ENCODE assay signal across 30 cellular contexts in genomic region chr19:18943465-18943864, GRCh38. TPM values are rescaled to one million over a fixed set of nuclear protein-coding genes. Genes with fewer than 3 reads are reported as not detected.
"Had no signal": no experiment of that assay in that cellular context is flagged by ENCODE, and none has a peak within 500 bp of the region (broad histone marks: within the 10 kb centered on the region; RNA-seq: fewer than 3 reads in every experiment).

No MANE protein-coding gene starts in this region.

- H3K27ac ChIP-seq: adrenal gland, body of pancreas, cardiac muscle cell, coronary artery, dorsolateral prefrontal cortex, left ventricle myocardium inferior, pancreas, psoas muscle, suprapubic skin, tibial artery, upper lobe of right lung had no signal

- FAIRE-seq: frontal cortex, pancreas had no signal

- H3K36me3 ChIP-seq: adrenal gland, cardiac muscle cell, left ventricle myocardium inferior, pancreas, upper lobe of right lung had no signal

- H3K36me3 Mint-ChIP-seq: activated CD4-positive, alpha-beta memory T cell treated with anti-CD3 and anti-CD28 coated beads for 36 hours; activated naive CD8-positive, alpha-beta T cell treated with anti-CD3 and anti-CD28 coated beads for 36 hours had no signal

- H3K27ac Mint-ChIP-seq: activated CD4-positive, alpha-beta memory T cell treated with anti-CD3 and anti-CD28 coated beads for 36 hours; activated CD4-positive, alpha-beta T cell treated with anti-CD3 and anti-CD28 coated beads, Interleukin-2, amount 10 ng/mL, durations not matched to agents 24 days and 14 days; activated naive CD4-positive, alpha-beta T cell treated with anti-CD3 and anti-CD28 coated beads for 36 hours; activated naive CD8-positive, alpha-beta T cell treated with anti-CD3 and anti-CD28 coated beads for 36 hours; activated T-helper 1 cell treated with anti-CD3 and anti-CD28 coated beads, Interleukin-12 subunit alpha, Interleukin-12 subunit beta, Interleukin-2, Interleukin-4 antibody, amounts not matched to agents 30 ng/mL and 10 ng/mL and 1 ng/mL, durations not matched to agents 14 hours and 24 hours and 36 hours; nephron progenitor cell had no signal

- H3K9me3 ChIP-seq: adrenal gland, body of pancreas, left ventricle myocardium inferior, pancreas, psoas muscle, suprapubic skin, tibial artery, upper lobe of right lung had no signal

- H3K27me3 ChIP-seq: adrenal gland, body of pancreas, cardiac muscle cell, dorsolateral prefrontal cortex, pancreas, suprapubic skin, tibial artery, upper lobe of right lung had no signal

- H3K4me3 ChIP-seq: adrenal gland, body of pancreas, cardiac muscle cell, coronary artery, dorsolateral prefrontal cortex, left ventricle myocardium inferior, lung, pancreas, psoas muscle, suprapubic skin, tibial artery, upper lobe of right lung had no signal

- H3K4me3 Mint-ChIP-seq: activated CD4-positive, alpha-beta memory T cell treated with anti-CD3 and anti-CD28 coated beads for 36 hours; activated CD4-positive, alpha-beta T cell treated with anti-CD3 and anti-CD28 coated beads, Interleukin-2, amount 10 ng/mL, durations not matched to agents 24 days and 14 days; activated naive CD4-positive, alpha-beta T cell treated with anti-CD3 and anti-CD28 coated beads for 36 hours; activated naive CD8-positive, alpha-beta T cell treated with anti-CD3 and anti-CD28 coated beads for 36 hours had no signal

- H3K9me3 Mint-ChIP-seq: activated CD4-positive, alpha-beta memory T cell treated with anti-CD3 and anti-CD28 coated beads for 36 hours; activated CD4-positive, alpha-beta T cell treated with anti-CD3 and anti-CD28 coated beads, Interleukin-2, amount 10 ng/mL, durations not matched to agents 24 days and 14 days; activated naive CD4-positive, alpha-beta T cell treated with anti-CD3 and anti-CD28 coated beads for 36 hours; activated naive CD8-positive, alpha-beta T cell treated with anti-CD3 and anti-CD28 coated beads for 36 hours; activated T-helper 1 cell treated with anti-CD3 and anti-CD28 coated beads, Interleukin-12 subunit alpha, Interleukin-12 subunit beta, Interleukin-2, Interleukin-4 antibody, amounts not matched to agents 30 ng/mL and 10 ng/mL and 1 ng/mL, durations not matched to agents 14 hours and 24 hours and 36 hours; nephron progenitor cell had no signal

- ATAC-seq: body of pancreas, pancreas, psoas muscle, upper lobe of right lung had no signal

- DNase-seq: activated CD4-positive, alpha-beta memory T cell treated with anti-CD3 and anti-CD28 coated beads for 36 hours; activated CD4-positive, alpha-beta T cell treated with anti-CD3 and anti-CD28 coated beads, Interleukin-2, amount 10 ng/mL, durations not matched to agents 24 days and 14 days; activated CD4-positive, CD25-positive, alpha-beta regulatory T cell treated with anti-CD3 and anti-CD28 coated beads, Interleukin-2, amount 50 U/mL, for 72 hours; activated CD8-positive, alpha-beta memory T cell treated with anti-CD3 and anti-CD28 coated beads, Interleukin-2, amount 50 U/mL, for 4 hours; activated effector memory CD4-positive, alpha-beta T cell treated with anti-CD3 and anti-CD28 coated beads, Interleukin-2, amount 50 U/mL, for 16 hours; activated naive CD4-positive, alpha-beta T cell treated with anti-CD3 and anti-CD28 coated beads for 36 hours; activated naive CD8-positive, alpha-beta T cell treated with anti-CD3 and anti-CD28 coated beads for 36 hours; activated T-cell treated with anti-CD3 and anti-CD28 coated beads, Interleukin-2, amount 50 U/mL, for 1 hour; adrenal gland; aorta; body of pancreas; dorsolateral prefrontal cortex; effector memory CD4-positive, alpha-beta T cell; islet precursor cell; left ventricle myocardium inferior; nephron progenitor cell; pancreas; psoas muscle; stimulated activated CD4-positive, alpha-beta T cell treated with anti-CD3 and anti-CD28 coated beads, Interleukin-15, amount 100 ng/mL, for 24 hours; stimulated activated CD4-positive, alpha-beta T cell treated with anti-CD3 and anti-CD28 coated beads, Interleukin-2, amount 100 ng/mL, for 24 hours; stimulated activated naive CD4-positive, alpha-beta T cell; T-helper 2 cell; tibial artery; upper lobe of right lung had no signal

- H3K4me1 ChIP-seq: pancreas had no signal

RNA-seq across cellular contexts. Expression of gene HOMER3, which starts 2.4 kb away (rescaled TPM):
- total RNA-seq: activated naive CD4-positive, alpha-beta T cell treated with anti-CD3 and anti-CD28 coated beads for 36 hours; activated naive CD8-positive, alpha-beta T cell treated with anti-CD3 and anti-CD28 coated beads for 36 hours had no signal

RNA-seq across cellular contexts. Expression of gene CERS1, which starts 47.5 kb away (rescaled TPM):
- total RNA-seq: activated CD4-positive, alpha-beta memory T cell treated with anti-CD3 and anti-CD28 coated beads for 36 hours; activated naive CD4-positive, alpha-beta T cell treated with anti-CD3 and anti-CD28 coated beads for 36 hours; activated T-helper 1 cell treated with anti-CD3 and anti-CD28 coated beads, Interleukin-12 subunit alpha, Interleukin-12 subunit beta, Interleukin-2, Interleukin-4 antibody, amounts not matched to agents 30 ng/mL and 10 ng/mL and 1 ng/mL, durations not matched to agents 14 hours and 24 hours and 36 hours; upper lobe of right lung had no signal
